In genomic region chr1:1361233-1361981, GRCh38 we compare ENCODE assay signal across 12 cellular contexts. TPM values are rescaled to one million over a fixed set of nuclear protein-coding genes. Genes with fewer than 3 reads are reported as not detected.
DNase-seq lines count a peak whose midpoint lies in the region; ATAC-seq and TF ChIP-seq lines count a peak whose summit lies in the region.
"Had no signal": no experiment of that assay in that cellular context is flagged by ENCODE, and none has a peak within 500 bp of the region (broad histone marks: within the 10 kb centered on the region; RNA-seq: fewer than 3 reads in every experiment).

No MANE protein-coding gene starts in this region.

- H3K9me3 Mint-ChIP-seq in WTC11, result no peaks in the 10 kb centered on the region

- DNase-seq in AG10803 (ENCODE audit: low read depth) (no peak), WTC11 (ENCODE audit: low spot score) (peak; percentile 10), left ventricle myocardium superior (peak; percentile 35), AG08395 (ENCODE audit: low spot score) (no peak), DMS 273 (lab: John Stamatoyannopoulos, UW; ENCODE audit: unreplicated experiment) (no peak), SIG-M5 (lab: John Stamatoyannopoulos, UW) (no peak), GM19238 (ENCODE audit: insufficient read length, low spot score) (no peak)
- DNase-seq: activated CD4-positive, alpha-beta T cell treated with anti-CD3 and anti-CD28 coated beads for 1 hour had no signal

- peak overlapping the region; percentile 29 for H3K4me3 ChIP-seq in AG10803 (ENCODE audit: low read length)
- peak overlapping the region; percentile 44 for H3K4me3 ChIP-seq in rectal smooth muscle tissue (ENCODE audit: low read length)
- H3K4me3 ChIP-seq: pancreas, SJCRH30 had no signal

- peak overlapping the region; percentile 62; the same call in 1 of the 2 replicates for H3K27ac Mint-ChIP-seq in WTC11

- ATAC-seq in WTC11, result no peak
- ATAC-seq in left ventricle myocardium superior, result no peak
- ATAC-seq: esophagus mucosa had no signal

- peaks cover 3% of the 10 kb centered on the region for H3K27me3 ChIP-seq in rectal smooth muscle tissue (ENCODE audit: control insufficient read depth, insufficient read depth, low read length)
- H3K27me3 ChIP-seq: pancreas, SJCRH30 had no signal

- no peaks in the 10 kb centered on the region for H3K36me3 ChIP-seq in rectal smooth muscle tissue (ENCODE audit: control insufficient read depth, insufficient read depth, low read length)
- H3K36me3 ChIP-seq: pancreas had no signal

- CTCF ChIA-PET in WTC11 (lab: Charles Lee), result interaction anchor here (1.1 to 2.0 kb wide), 2 partner anchors 9 to 11 kb away, joined by 3 to 5 read pairs; no protein-coding TSS in a partner anchor

- H3K4me1 ChIP-seq in rectal smooth muscle tissue (ENCODE audit: control insufficient read depth, insufficient read depth, low read length), result peaks cover 25% of the 10 kb centered on the region
- H3K4me1 ChIP-seq: pancreas had no signal

- TF ChIP-seq CTCF in AG10803 (conservative IDR thresholded peaks at IDR 0.05; ENCODE audit: low read length), result no peak
- no peak for TF ChIP-seq CTCF in WTC11 (IDR thresholded peaks at IDR 0.05)

- no peak overlapping the region for H3K9ac ChIP-seq in rectal smooth muscle tissue (ENCODE audit: low read length)

- no peaks in the 10 kb centered on the region for H3K36me3 Mint-ChIP-seq in WTC11

- intact Hi-C loops in left ventricle myocardium superior (cut with micrococcal nuclease), result no loop called here

- POLR2A ChIA-PET in WTC11 (lab: Charles Lee), result no interaction called here

- peaks cover 21% of the 10 kb centered on the region for H3K4me1 Mint-ChIP-seq in WTC11

- peaks cover 30% of the 10 kb centered on the region for H3K27me3 Mint-ChIP-seq in WTC11 (ENCODE audit: low read depth)

- no peak overlapping the region for H3K4me3 Mint-ChIP-seq in WTC11

- peak overlapping the region; percentile 72 for H3K27ac ChIP-seq in rectal smooth muscle tissue (ENCODE audit: low read depth, low read length)
- H3K27ac ChIP-seq: pancreas had no signal

TF ChIP-seq in WTC11, 78 proteins besides CTCF, POLR2A, EP300 and RAD21:
- TF ChIP-seq NR2C2 (CRISPR knock-in tag; IDR thresholded peaks at IDR 0.05) (no peak), FOXP4 (CRISPR knock-in tag; IDR thresholded peaks at IDR 0.05) (no peak), SOX15 (CRISPR knock-in tag; IDR thresholded peaks at IDR 0.05) (no peak), JAZF1 (CRISPR knock-in tag; IDR thresholded peaks at IDR 0.05) (no peak), CBFB (CRISPR knock-in tag; IDR thresholded peaks at IDR 0.05; ENCODE audit: low read depth) (no peak), IRF2 (CRISPR knock-in tag; IDR thresholded peaks at IDR 0.05; ENCODE audit: borderline replicate concordance, low read depth) (no peak), OVOL2 (CRISPR knock-in tag; IDR thresholded peaks at IDR 0.05; ENCODE audit: borderline replicate concordance) (no peak), E2F1 (CRISPR knock-in tag; IDR thresholded peaks at IDR 0.05) (no peak), ATF3 (CRISPR knock-in tag; conservative IDR thresholded peaks at IDR 0.05) (no peak), ZNF138 (CRISPR knock-in tag; conservative IDR thresholded peaks at IDR 0.05) (no peak)
TF ChIP-seq in WTC11: peak in this region for 0.

RNA-seq across cellular contexts. Expression of gene MXRA8, which starts 3.1 kb away (rescaled TPM):
- total RNA-seq in WTC11 (2021) (6.7 to 11.2 TPM (median 10.7 TPM) in 3 replicates), left ventricle myocardium superior (16.8 TPM)

RNA-seq across cellular contexts. Expression of gene DVL1, which starts 12.2 kb away (rescaled TPM):
- total RNA-seq in WTC11 (2021) (74.1 to 91.4 TPM (median 77.3 TPM) in 3 replicates), left ventricle myocardium superior (144 TPM)

RNA-seq across cellular contexts. Expression of gene AURKAIP1, which starts 13.6 kb away (rescaled TPM):
- total RNA-seq in WTC11 (2021) (238 to 268 TPM (median 250 TPM) in 3 replicates), left ventricle myocardium superior (268 TPM)

RNA-seq across cellular contexts. Expression of gene TAS1R3, which starts 30.3 kb away (rescaled TPM):
- total RNA-seq in WTC11 (2021), result 0.18 to 0.22 TPM (median 0.21 TPM) in 3 replicates
- 0.57 TPM for total RNA-seq in left ventricle myocardium superior

RNA-seq across cellular contexts. Expression of gene CPTP, which starts 36.8 kb away (rescaled TPM):
- total RNA-seq in WTC11 (2021) (10.3 to 14.4 TPM (median 12.3 TPM) in 3 replicates), left ventricle myocardium superior (112 TPM)

Comparison
In these comparisons a context has a peak if more than half of its experiments do, and no peak if none do; other contexts are left out.
1. DNase-seq: peak in WTC11 (single experiment) and left ventricle myocardium superior (single experiment); none in AG10803 (single experiment), AG08395 (single experiment), DMS 273 (single experiment), SIG-M5 (single experiment) and GM19238 (single experiment).